16 cellular contexts compared by ENCODE assay signal in the genomic region with DNA sequence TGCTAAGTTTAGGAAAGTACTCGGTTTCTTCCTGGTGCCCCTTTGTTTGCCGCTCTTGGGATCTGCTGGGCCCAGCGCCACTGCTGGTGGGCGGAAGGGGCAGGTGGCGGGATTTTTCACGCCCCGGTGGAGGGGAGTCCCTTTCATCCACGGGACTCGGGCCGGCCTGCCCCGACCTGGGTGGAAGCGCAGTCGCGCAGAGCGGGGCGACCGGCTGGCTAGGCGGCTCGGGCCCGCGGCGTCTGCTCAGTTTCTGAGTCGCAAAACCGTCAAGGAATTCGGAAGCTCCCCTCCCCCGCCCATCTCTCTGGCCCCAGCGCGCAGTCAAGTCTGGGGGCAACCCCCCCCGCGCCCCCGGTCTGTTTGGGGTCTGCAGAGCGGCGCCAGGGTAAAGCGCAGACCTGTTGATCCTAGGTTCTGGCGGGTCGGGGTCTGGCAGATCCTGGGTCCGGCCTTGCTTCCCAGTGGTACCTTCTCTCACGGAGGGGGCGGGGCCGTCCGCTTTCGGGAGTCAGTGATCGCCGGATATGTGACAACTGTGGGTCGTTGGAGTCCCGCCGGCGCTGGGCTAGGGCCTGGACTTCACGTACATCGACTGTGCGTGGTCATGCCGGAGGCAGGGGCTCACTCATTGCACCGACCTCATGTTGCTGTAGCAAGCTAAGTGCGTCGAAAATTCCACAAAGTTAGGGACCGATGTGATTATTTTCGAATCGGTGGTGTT. TPM values are rescaled to one million over a fixed set of nuclear protein-coding genes. Genes with fewer than 3 reads are reported as not detected.
DNase-seq lines count a peak whose midpoint lies in the region; ATAC-seq, FAIRE-seq and TF ChIP-seq lines count a peak whose summit lies in the region.
"Had no signal": no experiment of that assay in that cellular context is flagged by ENCODE, and none has a peak within 500 bp of the region (broad histone marks: within the 10 kb centered on the region; RNA-seq: fewer than 3 reads in every experiment).

A gene with protein sequence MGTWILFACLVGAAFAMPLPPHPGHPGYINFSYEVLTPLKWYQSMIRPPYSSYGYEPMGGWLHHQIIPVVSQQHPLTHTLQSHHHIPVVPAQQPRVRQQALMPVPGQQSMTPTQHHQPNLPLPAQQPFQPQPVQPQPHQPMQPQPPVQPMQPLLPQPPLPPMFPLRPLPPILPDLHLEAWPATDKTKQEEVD (minus strand): TSS at position 481 of the 724 bp plus-strand sequence. CDS start 39,144 bp downstream, outside the sequence.

- 0 out of 2 replicates have a peak within 1 kb of the TSS, but pooled peaks have one; percentile 29 for H3K9ac ChIP-seq in HepG2 (ENCODE audit: insufficient read depth, low read depth, low read length)

- CTCF ChIA-PET in HepG2 (lab: Yijun Ruan, JAX; ENCODE audit: low intra/inter-chr PET ratio, low total read pairs) = no interaction called here

- H3K36me3 Mint-ChIP-seq in T-helper 2 cell treated with Interferon-gamma antibody and Interleukin-4, amounts not matched to agents 5 μg/mL and 100 μg/mL, for 36 hours (ENCODE audit: low read depth) = no peaks in the 10 kb centered on the region
- H3K36me3 Mint-ChIP-seq: type B pancreatic cell had no signal

- H3K27ac ChIP-seq in heart left ventricle (no peak within 1 kb of the TSS), ectodermal cell (ENCODE audit: insufficient read depth, low read depth, low read length, poor library complexity, severe bottlenecking) (peak within 1 kb of the TSS; percentile 36), HepG2 (ENCODE audit: extremely low read length, insufficient read depth, low read length) (peak within 1 kb of the TSS; percentile 49), thyroid gland (peak within 1 kb of the TSS in 1 of 3 donors; percentile 78)
- H3K27ac ChIP-seq: right atrium auricular region had no signal

- peaks cover 33% of the 10 kb centered on the region for H3K27me3 Mint-ChIP-seq in T-helper 2 cell treated with Interferon-gamma antibody and Interleukin-4, amounts not matched to agents 5 μg/mL and 100 μg/mL, for 36 hours (ENCODE audit: low read depth)
- H3K27me3 Mint-ChIP-seq: type B pancreatic cell had no signal

- no peaks in the 10 kb centered on the region for H3K9me3 Mint-ChIP-seq in T-helper 2 cell treated with Interferon-gamma antibody and Interleukin-4, amounts not matched to agents 5 μg/mL and 100 μg/mL, for 36 hours
- H3K9me3 Mint-ChIP-seq: dendritic cell treated with granulocyte-macrophage colony-stimulating factor and Interleukin-4, amounts not matched to agents 40 ng/mL and 50 ng/mL, for 4 days; type B pancreatic cell had no signal

- no peaks in the 10 kb centered on the region for H3K4me1 Mint-ChIP-seq in T-helper 2 cell treated with Interferon-gamma antibody and Interleukin-4, amounts not matched to agents 5 μg/mL and 100 μg/mL, for 36 hours (ENCODE audit: low read depth)

- in situ Hi-C loops in HepG2 (cut with HindIII; ENCODE audit: extremely low pct_ligation_motif_present, low pct_unique_long_range_greater_than_20kb) = no loop called here

- TF ChIP-seq EP300 in HepG2 (IDR thresholded peaks at IDR 0.05; ENCODE audit: low read depth in 2 of 2, low read length in 2 of 2) = no peak
- TF ChIP-seq EP300 in HepG2 (CRISPR knock-in tag; IDR thresholded peaks at IDR 0.05; ENCODE audit: borderline replicate concordance) = no peak

- peaks cover 0 to 10% (median 0%) of the 10 kb centered on the region in 9 donors for H3K27me3 ChIP-seq in heart left ventricle
- no peaks in the 10 kb centered on the region for H3K27me3 ChIP-seq in ectodermal cell (ENCODE audit: control insufficient read depth, insufficient read depth, low read length, poor library complexity, severe bottlenecking)
- H3K27me3 ChIP-seq in HepG2 (ENCODE audit: control insufficient read depth in 1 of 2, insufficient read depth in 2 of 2, low read length in 2 of 2) = no peaks in the 10 kb centered on the region
- no peaks in the 10 kb centered on the region for H3K27me3 ChIP-seq in thyroid gland
- H3K27me3 ChIP-seq: right atrium auricular region had no signal

- H3K36me3 ChIP-seq in heart left ventricle (no peaks in the 10 kb centered on the region), ectodermal cell (ENCODE audit: control insufficient read depth, insufficient read depth, low read length) (no peaks in the 10 kb centered on the region), HepG2 (replicated peaks in 1 of 2; ENCODE audit: control insufficient read depth in 1 of 2, insufficient read depth in 2 of 2, low read length in 2 of 2) (no peaks in the 10 kb centered on the region), thyroid gland (no peaks in the 10 kb centered on the region)
- H3K36me3 ChIP-seq: right atrium auricular region had no signal

- TF ChIP-seq RAD21 in HepG2 (CRISPR knock-in tag; IDR thresholded peaks at IDR 0.05) = no peak

- peak within 1 kb of the TSS in 7 of 12 donors; percentile 11 to 42 (median 27) for H3K4me3 ChIP-seq in heart left ventricle
- peak within 1 kb of the TSS; percentile 63 for H3K4me3 ChIP-seq in ectodermal cell (ENCODE audit: insufficient read depth, low read depth, low read length)
- H3K4me3 ChIP-seq in HepG2 (replicated peaks in 1 of 3; ENCODE audit: insufficient read depth in 1 of 3, low read depth in 2 of 3, low read length in 3 of 3) = peak within 1 kb of the TSS; percentile 53 to 69 (median 54); a peak in 5 of 6 replicates
- peak within 1 kb of the TSS in 1 of 3 donors; percentile 37 for H3K4me3 ChIP-seq in thyroid gland (replicated peaks in 1 of 3)
- H3K4me3 ChIP-seq: right atrium auricular region had no signal

- H3K27ac Mint-ChIP-seq in T-helper 2 cell treated with Interferon-gamma antibody and Interleukin-4, amounts not matched to agents 5 μg/mL and 100 μg/mL, for 36 hours = no peak within 1 kb of the TSS
- H3K27ac Mint-ChIP-seq: dendritic cell treated with granulocyte-macrophage colony-stimulating factor and Interleukin-4, amounts not matched to agents 40 ng/mL and 50 ng/mL, for 4 days; type B pancreatic cell had no signal

- H3K4me3 Mint-ChIP-seq in T-helper 2 cell treated with Interferon-gamma antibody and Interleukin-4, amounts not matched to agents 5 μg/mL and 100 μg/mL, for 36 hours = no peak within 1 kb of the TSS
- H3K4me3 Mint-ChIP-seq: dendritic cell treated with granulocyte-macrophage colony-stimulating factor and Interleukin-4, amounts not matched to agents 40 ng/mL and 50 ng/mL, for 4 days; type B pancreatic cell had no signal

- TF ChIP-seq CTCF in heart left ventricle (IDR thresholded peaks at IDR 0.05) (no peak), HepG2 (CRISPR knock-in tag; IDR thresholded peaks at IDR 0.05) (no peak), thyroid gland (IDR thresholded peaks at IDR 0.05) (no peak)

- intact Hi-C loops in heart left ventricle (cut with DNase I) (no loop called here), left ventricle myocardium superior (cut with micrococcal nuclease) (no loop called here), HepG2 (cut with micrococcal nuclease; ENCODE audit: unreplicated experiment) (loop anchor here (5.0 kb wide), 1 partner anchor 36 kb away; no protein-coding TSS in a partner anchor), thyroid gland (cut with DNase I) (no loop called here)

- TF ChIP-seq POLR2A in heart left ventricle (IDR thresholded peaks at IDR 0.05) = no peak
- TF ChIP-seq POLR2A in HepG2 (IDR thresholded peaks at IDR 0.05; ENCODE audit: insufficient read depth in 1 of 2, low read depth in 2 of 2, low read length in 2 of 2) = no peak
- no peak for TF ChIP-seq POLR2A in thyroid gland (IDR thresholded peaks at IDR 0.05)

- H3K4me1 ChIP-seq in heart left ventricle = no peaks in the 10 kb centered on the region
- peaks cover 7% of the 10 kb centered on the region for H3K4me1 ChIP-seq in ectodermal cell (ENCODE audit: control insufficient read depth, insufficient read depth, low read length)
- H3K4me1 ChIP-seq in HepG2 (ENCODE audit: insufficient read depth, low read length) = peaks cover 45% of the 10 kb centered on the region
- no peaks in the 10 kb centered on the region for H3K4me1 ChIP-seq in thyroid gland
- H3K4me1 ChIP-seq: right atrium auricular region had no signal

- no peaks in the 10 kb centered on the region for H3K9me3 ChIP-seq in heart left ventricle
- no peaks in the 10 kb centered on the region for H3K9me3 ChIP-seq in ectodermal cell (ENCODE audit: control insufficient read depth, low read length)
- H3K9me3 ChIP-seq in HepG2 (ENCODE audit: low read length) = no peaks in the 10 kb centered on the region
- no peaks in the 10 kb centered on the region for H3K9me3 ChIP-seq in thyroid gland
- H3K9me3 ChIP-seq: right atrium auricular region had no signal

- POLR2A ChIA-PET in HepG2 (lab: Yijun Ruan, JAX) = no interaction called here

- peak within 1 kb of the TSS; percentile 68 for H3K4me2 ChIP-seq in HepG2 (ENCODE audit: low read depth, low read length)

- no peak for DNase-seq in heart left ventricle
- DNase-seq in left ventricle myocardium superior = no peak
- peak; percentile 4 for DNase-seq in HepG2 (ENCODE audit: low spot score)
- peak; percentile 68 to 72 for DNase-seq in thyroid gland
- no peak for DNase-seq in DMS 273 treated with DMSO at 0.1 percent for 48 hours (lab: John Stamatoyannopoulos, UW)
- DNase-seq in T-helper 2 cell treated with Interferon-gamma antibody and Interleukin-4, amounts not matched to agents 5 μg/mL and 100 μg/mL, for 36 hours (ENCODE audit: low spot score) = no peak
- DNase-seq in A172 (ENCODE audit: low spot score) = no peak
- DNase-seq: ACHN, GOT3, NCI-H1694, NCI-H446 treated with DMSO at 0.1 percent for 48 hours had no signal

- 5 to 6% methylated on average over 58 of the region's 58 CpGs; no CpG with 5 or more reads in 2 of the 4 donors for WGBS in heart left ventricle, 4 donors
- 1 to 2% methylated on average over 58 of the region's 58 CpGs for WGBS in ectodermal cell, 2 experiments
- WGBS in HepG2 (ENCODE audit: low lambda C conversion rate) = no CpG with 5 or more reads among the region's 58 CpGs
- 20 to 21% methylated on average over 3 to 6 of the region's 58 CpGs for WGBS in thyroid gland, 2 donors

- H4K20me1 ChIP-seq in HepG2 (ENCODE audit: insufficient read depth, low read length) = no peaks in the 10 kb centered on the region

- ATAC-seq in heart left ventricle (no peak), left ventricle myocardium superior (no peak), HepG2 (peak; percentile 45)

- BruUV-seq in HepG2 (replicated peaks; lab: Mats Ljungman, UMichigan) = no TSS peak

- FAIRE-seq in HepG2 (lab: Jason Lieb, UNC) = no peak

- H3K79me2 ChIP-seq in HepG2 (ENCODE audit: insufficient read depth, low read length) = no peaks in the 10 kb centered on the region

- H2AFZ ChIP-seq in HepG2 (ENCODE audit: low read length) = no peak within 1 kb of the TSS

RNA-seq across cellular contexts. Expression of the gene that starts here (rescaled TPM):
- not detected for total RNA-seq in heart left ventricle
- not detected for polyA plus RNA-seq in heart left ventricle
- not detected for total RNA-seq in left ventricle myocardium superior
- polyA plus RNA-seq in ectodermal cell (2013, experiment 1 of 4) = not detected
- not detected for polyA plus RNA-seq in ectodermal cell (2013, experiment 2 of 4)
- not detected for polyA plus RNA-seq in ectodermal cell (2013, experiment 3 of 4)
- not detected for polyA plus RNA-seq in ectodermal cell (2013, experiment 4 of 4)
- total RNA-seq in HepG2 (2016; rRNA removed; fragmentation: Illumina TruSeq; extraction: Trizol) = not detected in 2 replicates
- total RNA-seq in HepG2 (2016; cell fraction: cytosol; rRNA removed; fragmentation: Illumina TruSeq; extraction: Trizol; ENCODE audit: low read depth) = not detected in 2 replicates
- not detected in 2 replicates for total RNA-seq in HepG2 (2016; cell fraction: insoluble cytoplasmic fraction; rRNA removed; fragmentation: Illumina TruSeq; extraction: Trizol)
- total RNA-seq in HepG2 (2016; cell fraction: membrane; rRNA removed; fragmentation: Illumina TruSeq; extraction: Trizol) = not detected in 2 replicates
- not detected in 2 replicates for total RNA-seq in HepG2 (2016; cell fraction: nucleus; rRNA removed; fragmentation: Illumina TruSeq; extraction: Trizol)
- polyA plus RNA-seq in HepG2 (2011; rRNA removed) = not detected in 2 replicates
- polyA plus RNA-seq in HepG2 (2011; cell fraction: cytosol; rRNA removed) = not detected in 2 replicates
- not detected in 2 replicates for polyA plus RNA-seq in HepG2 (2011; cell fraction: nucleus; rRNA removed)
- not detected in 2 replicates for polyA plus RNA-seq in HepG2 (2012)
- not detected in 2 replicates for polyA plus RNA-seq in HepG2 (2016; cell fraction: cytosol; fragmentation: Illumina TruSeq; extraction: Trizol; ENCODE audit: low read depth)
- not detected in 2 replicates for polyA plus RNA-seq in HepG2 (2016; cell fraction: insoluble cytoplasmic fraction; fragmentation: Illumina TruSeq; extraction: Trizol; ENCODE audit: low read depth)
- polyA plus RNA-seq in HepG2 (2016; cell fraction: membrane; fragmentation: Illumina TruSeq; extraction: Trizol; ENCODE audit: low read depth) = not detected in 2 replicates
- not detected in 2 replicates for polyA plus RNA-seq in HepG2 (2016; cell fraction: nucleus; fragmentation: Illumina TruSeq; extraction: Trizol; ENCODE audit: insufficient read depth, low read depth)
- not detected in 2 replicates for polyA minus RNA-seq in HepG2 (2011; rRNA and poly(A)+ RNA removed; ENCODE audit: low replicate concordance)
- polyA minus RNA-seq in HepG2 (2011; cell fraction: cytosol; rRNA and poly(A)+ RNA removed) = not detected in 2 replicates
- not detected in 2 replicates for polyA minus RNA-seq in HepG2 (2011; cell fraction: nucleus; rRNA and poly(A)+ RNA removed)
- not detected for total RNA-seq in thyroid gland
- not detected in 2 replicates for total RNA-seq in A172 (2014; rRNA removed; shearing (Covaris generic))
- total RNA-seq: activated CD8-positive, alpha-beta memory T cell treated with anti-CD3 and anti-CD28 coated beads for 36 hours; right atrium auricular region had no signal

Comparison
In these comparisons a context has a peak if more than half of its experiments do, and no peak if none do; other contexts are left out.
1. DNase-seq: peak in HepG2 (single experiment) and thyroid gland (2 of 2); none in heart left ventricle (0 of 5), left ventricle myocardium superior (single experiment), DMS 273 treated with DMSO at 0.1 percent for 48 hours (single experiment), T-helper 2 cell treated with Interferon-gamma antibody and Interleukin-4, amounts not matched to agents 5 μg/mL and 100 μg/mL, for 36 hours (single experiment) and A172 (single experiment).
2. H3K27ac ChIP-seq: peak in ectodermal cell (single experiment) and HepG2 (single experiment); none in heart left ventricle (0 of 12).